ENCODE assay signal across 24 cellular contexts in genomic region chr6:143734641-143735063, GRCh38. TPM values are rescaled to one million over a fixed set of nuclear protein-coding genes. Genes with fewer than 3 reads are reported as not detected.
A peak's percentile ranks its signal among the peaks of the same experiment; 100 is the strongest.
DNase-seq lines count a peak whose midpoint lies in the region; ATAC-seq and TF ChIP-seq lines count a peak whose summit lies in the region.
"Had no signal": no experiment of that assay in that cellular context is flagged by ENCODE, and none has a peak within 500 bp of the region (broad histone marks: within the 10 kb centered on the region; RNA-seq: fewer than 3 reads in every experiment).

No MANE protein-coding gene starts in this region.

- H3K9me3 ChIP-seq in Panc1 (ENCODE audit: control insufficient read depth, insufficient read depth, low read depth, low read length) (no peaks in the 10 kb centered on the region), HAP-1 (no peaks in the 10 kb centered on the region)
- H3K9me3 ChIP-seq: gastroesophageal sphincter, lower lobe of right lung, SJSA1, thoracic aorta had no signal

- DNase-seq in NCI-H1105 treated with DMSO at 0.1 percent for 48 hours (lab: John Stamatoyannopoulos, UW) (peak; percentile 9), NCI-H1105 (lab: John Stamatoyannopoulos, UW) (no peak), Panc1 (ENCODE audit: low read depth, low spot score) (no peak), foreskin melanocyte (peak; percentile 75), sciatic nerve (ENCODE audit: low spot score) (no peak), H4 (ENCODE audit: low spot score) (no peak), type B pancreatic cell (ENCODE audit: extremely low spot score, unreplicated experiment) (no peak), HAP-1 (ENCODE audit: low spot score in 2 of 2) (no peak)
- DNase-seq: 8988T; activated CD4-positive, alpha-beta T cell treated with anti-CD3 and anti-CD28 coated beads for 36 hours; activated CD8-positive, alpha-beta memory T cell treated with anti-CD3 and anti-CD28 coated beads, Interleukin-2, amount 50 U/mL, for 48 hours; activated naive CD4-positive, alpha-beta T cell; aorta; KG1; lower lobe of right lung; naive thymus-derived CD4-positive, alpha-beta T cell; NCI-H1436; NCI-H446; T-helper 9 cell had no signal

- in situ Hi-C loops in Panc1 (cut with HindIII; ENCODE audit: low pct_unique_long_range_greater_than_20kb, low sequenced_read_pairs) (no loop called here), HAP-1 (cut with MboI; ENCODE audit: low sequenced_read_pairs) (no loop called here)

- CTCF ChIA-PET in Panc1 (lab: Charles Lee) = no interaction called here

- H3K27ac Mint-ChIP-seq in type B pancreatic cell = no peak overlapping the region
- H3K27ac Mint-ChIP-seq: activated CD4-positive, alpha-beta T cell treated with anti-CD3 and anti-CD28 coated beads for 36 hours; naive thymus-derived CD4-positive, alpha-beta T cell had no signal

- H3K36me3 ChIP-seq in Panc1 (ENCODE audit: control insufficient read depth, insufficient read depth, low read length) = no peaks in the 10 kb centered on the region
- no peaks in the 10 kb centered on the region for H3K36me3 ChIP-seq in HAP-1 (replicated peaks)
- H3K36me3 ChIP-seq: gastroesophageal sphincter, lower lobe of right lung, SJSA1, thoracic aorta had no signal

- BruUV-seq in Panc1 (replicated peaks; lab: Mats Ljungman, UMichigan) = no TSS peak

- H3K27me3 ChIP-seq in Panc1 (ENCODE audit: control insufficient read depth, insufficient read depth, low read length) (no peaks in the 10 kb centered on the region), HAP-1 (ENCODE audit: low read depth) (no peaks in the 10 kb centered on the region)
- H3K27me3 ChIP-seq: BLaER1 treated with 17β-estradiol and CSF1 and Interleukin-3, amounts not matched to agents 10 nM and 100 nM; gastroesophageal sphincter; SJSA1 had no signal

- peaks cover 6% of the 10 kb centered on the region for H3K4me1 Mint-ChIP-seq in type B pancreatic cell (ENCODE audit: unreplicated experiment)

- H3K4me3 ChIP-seq in Panc1 (ENCODE audit: low read depth in 2 of 2, low read length in 2 of 2) (no peak overlapping the region), HAP-1 (no peak overlapping the region)
- H3K4me3 ChIP-seq: BLaER1 treated with 17β-estradiol and CSF1 and Interleukin-3, amounts not matched to agents 10 nM and 100 nM; gastroesophageal sphincter; lower lobe of right lung; SJSA1; thoracic aorta had no signal

- ATAC-seq in Panc1 (no peak), sciatic nerve (peak; percentile 33)
- ATAC-seq: activated CD4-positive, alpha-beta T cell treated with anti-CD3 and anti-CD28 coated beads for 36 hours; gastroesophageal sphincter; naive thymus-derived CD4-positive, alpha-beta T cell had no signal

- H3K4me3 Mint-ChIP-seq in type B pancreatic cell = no peak overlapping the region
- H3K4me3 Mint-ChIP-seq: activated CD4-positive, alpha-beta T cell treated with anti-CD3 and anti-CD28 coated beads for 36 hours; naive thymus-derived CD4-positive, alpha-beta T cell had no signal

- POLR2A ChIA-PET in Panc1 (lab: Charles Lee) = no interaction called here

- peaks cover 16% of the 10 kb centered on the region for H3K36me3 Mint-ChIP-seq in type B pancreatic cell

- H3K27ac ChIP-seq in Panc1 (ENCODE audit: low read length) = peak overlapping the region; percentile 67; the same call in 1 of the 2 replicates
- H3K27ac ChIP-seq: BLaER1 treated with 17β-estradiol and CSF1 and Interleukin-3, amounts not matched to agents 10 nM and 100 nM; gastroesophageal sphincter; HL-60; lower lobe of right lung; SJSA1; thoracic aorta had no signal

- no peaks in the 10 kb centered on the region for H3K27me3 Mint-ChIP-seq in type B pancreatic cell
- H3K27me3 Mint-ChIP-seq: activated CD4-positive, alpha-beta T cell treated with anti-CD3 and anti-CD28 coated beads for 36 hours; naive thymus-derived CD4-positive, alpha-beta T cell had no signal

- intact Hi-C loops in Panc1 (cut with micrococcal nuclease; ENCODE audit: unreplicated experiment) = no loop called here
- intact Hi-C loops in sciatic nerve (cut with DNase I) = no loop called here

- H3K4me1 ChIP-seq in Panc1 (ENCODE audit: control insufficient read depth, insufficient read depth, low read length) (peaks cover 29% of the 10 kb centered on the region), HAP-1 (no peaks in the 10 kb centered on the region)

- H3K9me3 Mint-ChIP-seq in type B pancreatic cell = no peaks in the 10 kb centered on the region

- TF ChIP-seq CTCF in Panc1 (IDR thresholded peaks at IDR 0.05) (no peak), type B pancreatic cell (conservative IDR thresholded peaks at IDR 0.05) (no peak)

RNA-seq across cellular contexts. Expression of gene PHACTR2, which starts 56.9 kb away (rescaled TPM):
- total RNA-seq in Panc1 (2021; ENCODE audit: unreplicated experiment) (59.9 TPM), sciatic nerve (141 TPM), type B pancreatic cell (ENCODE audit: low replicate concordance) (59.2 and 69.9 TPM in 2 replicates)
- 9.2 TPM for polyA plus RNA-seq in Panc1 (2012; ENCODE audit: insufficient read length)
- 22.4 and 24.4 TPM in 2 replicates for total RNA-seq in H4 (2014; rRNA removed; shearing (Covaris generic))

Comparison
In these comparisons a context has a peak if more than half of its experiments do, and no peak if none do; other contexts are left out.
1. DNase-seq: peak in NCI-H1105 treated with DMSO at 0.1 percent for 48 hours (single experiment) and foreskin melanocyte (single experiment); none in NCI-H1105 (single experiment), Panc1 (single experiment), sciatic nerve (single experiment), H4 (single experiment), type B pancreatic cell (single experiment) and HAP-1 (0 of 2).